In genomic region chr3:123773681-123774431, GRCh38 we compare ENCODE assay signal across 8 cellular contexts.
DNase-seq lines count a peak whose midpoint lies in the region; ATAC-seq and TF ChIP-seq lines count a peak whose summit lies in the region.
"Had no signal": no experiment of that assay in that cellular context is flagged by ENCODE, and none has a peak within 500 bp of the region (broad histone marks: within the 10 kb centered on the region; RNA-seq: fewer than 3 reads in every experiment).

No MANE protein-coding gene starts in this region.

- CTCF ChIA-PET in IMR-90 (lab: Yijun Ruan, JAX) = interaction anchor here (0.5 to 0.7 kb wide), 2 partner anchors 36 to 142 kb away, joined by 3 to 4 read pairs; no protein-coding TSS in a partner anchor

- H3K4ac ChIP-seq in IMR-90 (ENCODE audit: low read depth, low read length) = peak overlapping the region; percentile 76
- H3K4ac ChIP-seq in mesenchymal stem cell (ENCODE audit: low read depth in 1 of 2, low read length in 2 of 2) = no peak overlapping the region

- ATAC-seq in IMR-90 (ENCODE audit: low read depth) (peak; percentile 73), upper lobe of right lung (peak; percentile 69), GM21723 (IDR thresholded peaks at IDR 0.05; ENCODE audit: unreplicated experiment) (no peak), GM21528 (IDR thresholded peaks at IDR 0.05; ENCODE audit: low FRiP score, unreplicated experiment) (no peak)

- 17% methylated on average over 1 of the region's 7 CpGs; no CpG with 5 or more reads in 1 of the 2 experiments for WGBS in IMR-90 (ENCODE audit: extremely low coverage in 2 of 2, insufficient read length in 1 of 2), 2 experiments
- 57% methylated on average over 4 of the region's 7 CpGs for WGBS in mesenchymal stem cell

- peak overlapping the region; percentile 7; the same call in 1 of the 2 replicates for H3K9ac ChIP-seq in IMR-90 (ENCODE audit: low read depth, low read length)
- H3K9ac ChIP-seq in mesenchymal stem cell (ENCODE audit: low read length) = peak overlapping the region; percentile 61

- peak overlapping the region; percentile 95 for H2BK20ac ChIP-seq in IMR-90 (ENCODE audit: low read depth, low read length)

- peaks cover 17% of the 10 kb centered on the region for H3K4me1 ChIP-seq in IMR-90 (ENCODE audit: control insufficient read depth, insufficient read depth, low read length)
- peaks cover 14% of the 10 kb centered on the region for H3K4me1 ChIP-seq in mesenchymal stem cell (ENCODE audit: control insufficient read depth, insufficient read depth, low read depth, low read length)
- no peaks in the 10 kb centered on the region for H3K4me1 ChIP-seq in upper lobe of right lung

- BruUV-seq in IMR-90 (replicated peaks; lab: Mats Ljungman, UMichigan) = no TSS peak

- no peak overlapping the region for H3K4me3 ChIP-seq in IMR-90 (ENCODE audit: insufficient read depth, low read depth, low read length)
- H3K4me3 ChIP-seq in mesenchymal stem cell (ENCODE audit: insufficient read depth in 1 of 2, low read depth in 1 of 2, low read length in 2 of 2) = peak overlapping the region in 1 of 2 experiments; percentile 57
- no peak overlapping the region for H3K4me3 ChIP-seq in upper lobe of right lung

- H3K27ac ChIP-seq in IMR-90 (ENCODE audit: insufficient read depth, low read length) (peak overlapping the region; percentile 80), cingulate gyrus (ENCODE audit: low read depth, low read length) (peak overlapping the region; percentile 21), mesenchymal stem cell (ENCODE audit: low read length, poor library complexity, severe bottlenecking) (peak overlapping the region; percentile 56), upper lobe of right lung (no peak overlapping the region)

- H3K27me3 ChIP-seq in IMR-90 (ENCODE audit: control insufficient read depth, insufficient read depth, low read length) (no peaks in the 10 kb centered on the region), mesenchymal stem cell (ENCODE audit: control insufficient read depth in 1 of 2, insufficient read depth in 1 of 2, low read length in 2 of 2) (no peaks in the 10 kb centered on the region), upper lobe of right lung (no peaks in the 10 kb centered on the region)

- peak overlapping the region; percentile 43 for H2AK9ac ChIP-seq in IMR-90 (replicated peaks; ENCODE audit: low read depth, low read length, poor library complexity)

- TF ChIP-seq POLR2A in IMR-90 (IDR thresholded peaks at IDR 0.05; ENCODE audit: low read depth, low read length) = no peak

- intact Hi-C loops in IMR-90 (cut with micrococcal nuclease) = no loop called here
- intact Hi-C loops in upper lobe of right lung (cut with DNase I) = no loop called here

- H3K9me1 ChIP-seq in IMR-90 (ENCODE audit: insufficient read depth, low read length) = peaks cover 35% of the 10 kb centered on the region

- POLR2A ChIA-PET in IMR-90 (lab: Charles Lee; ENCODE audit: unreplicated experiment) = interaction anchor here (0.7 to 1.2 kb wide), 2 partner anchors 16 to 32 kb away, joined by 3 read pairs; no protein-coding TSS in a partner anchor

- H2BK15ac ChIP-seq in IMR-90 (ENCODE audit: low read depth, low read length) = peak overlapping the region; percentile 21; the same call in 1 of the 3 replicates
- H2BK15ac ChIP-seq in mesenchymal stem cell (ENCODE audit: low read depth, poor library complexity, severe bottlenecking) = no peak overlapping the region

- H2BK12ac ChIP-seq in mesenchymal stem cell (ENCODE audit: low read length in 2 of 2) = no peak overlapping the region

- peak overlapping the region; percentile 52 for H2AFZ ChIP-seq in IMR-90 (replicated peaks; ENCODE audit: low read length, poor library complexity)
- H2AFZ ChIP-seq in mesenchymal stem cell (ENCODE audit: low read depth, low read length) = no peak overlapping the region

- peak overlapping the region; percentile 87 for H2BK120ac ChIP-seq in IMR-90 (ENCODE audit: low read depth, low read length)
- H2BK120ac ChIP-seq in mesenchymal stem cell (ENCODE audit: low read depth, low read length) = no peak overlapping the region

- H3K36me3 ChIP-seq in IMR-90 (ENCODE audit: control insufficient read depth, insufficient read depth, low read length) (peaks cover 27% of the 10 kb centered on the region), mesenchymal stem cell (ENCODE audit: control insufficient read depth in 1 of 2, insufficient read depth in 2 of 2, low read depth in 1 of 2, low read length in 2 of 2) (peaks cover 0 to 24% of the 10 kb centered on the region in 2 experiments), upper lobe of right lung (no peaks in the 10 kb centered on the region)

- H3K14ac ChIP-seq in IMR-90 (replicated peaks; ENCODE audit: low read depth, low read length) = peak overlapping the region; percentile 56
- H3K14ac ChIP-seq in mesenchymal stem cell (ENCODE audit: low read length in 2 of 2) = peak overlapping the region in 1 of 2 experiments; percentile 18

- no peaks in the 10 kb centered on the region for H4K20me1 ChIP-seq in IMR-90 (ENCODE audit: insufficient read depth, low read length)

- H3K56ac ChIP-seq in IMR-90 (ENCODE audit: extremely low read depth, insufficient read depth, low read length) = peak overlapping the region; percentile 7

- peak overlapping the region; percentile 6 to 45; a peak in 3 of 4 replicates for H4K8ac ChIP-seq in IMR-90 (ENCODE audit: low read depth in 2 of 2, low read length in 2 of 2)
- H4K8ac ChIP-seq in mesenchymal stem cell (ENCODE audit: low read length) = peak overlapping the region; percentile 33

- DNase-seq in IMR-90 = peak; percentile 66
- no peak for DNase-seq in mesenchymal stem cell
- no peak for DNase-seq in upper lobe of right lung
- DNase-seq in NCI-H510A (lab: John Stamatoyannopoulos, UW) = no peak
- DNase-seq: activated naive CD4-positive, alpha-beta T cell treated with Interleukin-2 at 50 U/mL for 16 hours had no signal

- H3K18ac ChIP-seq in IMR-90 (ENCODE audit: low read depth, low read length) (peak overlapping the region; percentile 48), mesenchymal stem cell (ENCODE audit: low read depth in 1 of 2, low read length in 2 of 2) (no peak overlapping the region)

- TF ChIP-seq CTCF in IMR-90 (conservative IDR thresholded peaks at IDR 0.05; ENCODE audit: low read depth, low read length) (no peak), upper lobe of right lung (IDR thresholded peaks at IDR 0.05) (no peak)

- H3K9me3 ChIP-seq in IMR-90 (ENCODE audit: control insufficient read depth, insufficient read depth, low read length) (no peaks in the 10 kb centered on the region), mesenchymal stem cell (ENCODE audit: control insufficient read depth, low read length) (no peaks in the 10 kb centered on the region), upper lobe of right lung (no peaks in the 10 kb centered on the region)

- peak overlapping the region; percentile 92 for H4K91ac ChIP-seq in IMR-90 (ENCODE audit: insufficient read depth, low read depth, low read length)
- peak overlapping the region; percentile 63 for H4K91ac ChIP-seq in mesenchymal stem cell (ENCODE audit: low read length)

- peak overlapping the region; percentile 64 for H2BK5ac ChIP-seq in IMR-90 (ENCODE audit: low read depth, low read length, poor library complexity, severe bottlenecking)
- peak overlapping the region; percentile 8 for H2BK5ac ChIP-seq in mesenchymal stem cell (ENCODE audit: low read depth, low read length, poor library complexity, severe bottlenecking)

- in situ Hi-C loops in IMR-90 (cut with MboI; ENCODE audit: low sequenced_read_pairs) = no loop called here

- H3K23ac ChIP-seq in IMR-90 (ENCODE audit: low read depth, low read length) = peak overlapping the region; percentile 77
- H3K23ac ChIP-seq in mesenchymal stem cell (ENCODE audit: low read length in 2 of 2) = peak overlapping the region in 1 of 2 experiments; percentile 27

- H4K5ac ChIP-seq in IMR-90 (ENCODE audit: low read depth, low read length) = peak overlapping the region; percentile 36

- TF ChIP-seq RAD21 in IMR-90 (IDR thresholded peaks at IDR 0.05; ENCODE audit: low read length) = no peak

- H3K79me1 ChIP-seq in IMR-90 (ENCODE audit: low read depth in 1 of 2, low read length in 2 of 2) = peaks cover 38 to 63% of the 10 kb centered on the region in 2 experiments
- H3K79me1 ChIP-seq in mesenchymal stem cell (replicated peaks; ENCODE audit: low read length, poor library complexity, severe bottlenecking) = peaks cover 18% of the 10 kb centered on the region

- H2AK5ac ChIP-seq in IMR-90 (ENCODE audit: low read depth, low read length) (peak overlapping the region; percentile 68), mesenchymal stem cell (ENCODE audit: low read length, severe bottlenecking) (peak overlapping the region; percentile 14)

- H3K4me2 ChIP-seq in IMR-90 (ENCODE audit: low read depth, low read length) (peak overlapping the region; percentile 13), mesenchymal stem cell (ENCODE audit: low read length, poor library complexity, severe bottlenecking) (no peak overlapping the region)

- dilution Hi-C loops in IMR-90 (cut with HindIII; ENCODE audit: low sequenced_read_pairs, unreplicated experiment) = no loop called here

TF ChIP-seq in IMR-90, 13 proteins besides CTCF, POLR2A, EP300 and RAD21 (continues in another document):
- TF ChIP-seq FOS (IDR thresholded peaks at IDR 0.05; ENCODE audit: low read depth, low read length) (no peak), SMC3 (IDR thresholded peaks at IDR 0.05; ENCODE audit: low read depth, low read length) (no peak), MAZ (IDR thresholded peaks at IDR 0.05; ENCODE audit: borderline replicate concordance, low read depth, low read length) (no peak), MAFK (IDR thresholded peaks at IDR 0.05; ENCODE audit: low read depth, low read length) (no peak), CEBPB (IDR thresholded peaks at IDR 0.05; ENCODE audit: low read depth, low read length) (no peak), CHD1 (IDR thresholded peaks at IDR 0.05; ENCODE audit: low read depth, low read length) (no peak), ELK1 (IDR thresholded peaks at IDR 0.05; ENCODE audit: borderline replicate concordance, low read depth, low read length) (no peak), BHLHE40 (IDR thresholded peaks at IDR 0.05; ENCODE audit: low read depth, low read length) (no peak)

Comparison
In these comparisons a context has a peak if more than half of its experiments do, and no peak if none do; other contexts are left out.
1. ATAC-seq: peak in IMR-90 (single experiment) and upper lobe of right lung (single experiment); none in GM21723 (single experiment) and GM21528 (single experiment).